In genomic region chr1:161021168-161021958, GRCh38 we compare ENCODE assay signal across 1 cellular context.
TF ChIP-seq lines count a peak whose summit lies in the region.

No MANE protein-coding gene starts in this region.

TF ChIP-seq in HepG2, 621 proteins besides CTCF, POLR2A, EP300 and RAD21 (continued from another document and continues in another):
- no peak for TF ChIP-seq GLMP (CRISPR knock-in tag; IDR thresholded peaks at IDR 0.05; ENCODE audit: borderline replicate concordance)
- TF ChIP-seq CHCHD3 (CRISPR knock-in tag; IDR thresholded peaks at IDR 0.05): no peak
- no peak for TF ChIP-seq ZNF607 (CRISPR knock-in tag; IDR thresholded peaks at IDR 0.05; ENCODE audit: borderline replicate concordance)
- TF ChIP-seq PCBP1 (IDR thresholded peaks at IDR 0.05; ENCODE audit: borderline replicate concordance, low read depth, low read length): no peak
- no peak for TF ChIP-seq ARNTL (CRISPR knock-in tag; IDR thresholded peaks at IDR 0.05)
- no peak for TF ChIP-seq ZBTB37 (CRISPR knock-in tag; IDR thresholded peaks at IDR 0.05)
- TF ChIP-seq HES4 (CRISPR knock-in tag; IDR thresholded peaks at IDR 0.05; ENCODE audit: borderline replicate concordance): peak; percentile 57; the same call in 1 of the 2 replicates
- TF ChIP-seq HOMEZ (CRISPR knock-in tag; IDR thresholded peaks at IDR 0.05; ENCODE audit: low read depth): peak; percentile 15; the same call in 1 of the 2 replicates
- TF ChIP-seq ZNF331 (CRISPR knock-in tag; IDR thresholded peaks at IDR 0.05): no peak
- TF ChIP-seq U2AF2 (IDR thresholded peaks at IDR 0.05; ENCODE audit: low read depth, low read length): no peak
- TF ChIP-seq ZSCAN25 (CRISPR knock-in tag; IDR thresholded peaks at IDR 0.05): no peak
- TF ChIP-seq ZNF343 (CRISPR knock-in tag; IDR thresholded peaks at IDR 0.05): 0 out of 2 replicates have a peak, but pooled peaks have one; percentile 50
- no peak for TF ChIP-seq NBN (conservative IDR thresholded peaks at IDR 0.05)
- no peak for TF ChIP-seq SNAPC5 (CRISPR knock-in tag; IDR thresholded peaks at IDR 0.05; ENCODE audit: borderline replicate concordance)
- TF ChIP-seq HDAC6 (IDR thresholded peaks at IDR 0.05; ENCODE audit: low read depth, low read length): no peak
- peak; percentile 36 for TF ChIP-seq TAF1 (CRISPR knock-in tag; IDR thresholded peaks at IDR 0.05)
- 0 out of 2 replicates have a peak, but pooled peaks have one; percentile 24 for TF ChIP-seq BRD4 (CRISPR knock-in tag; IDR thresholded peaks at IDR 0.05)
- peak; percentile 83 for TF ChIP-seq ELF1 (CRISPR knock-in tag; IDR thresholded peaks at IDR 0.05)
- TF ChIP-seq ZFYVE20 (CRISPR knock-in tag; IDR thresholded peaks at IDR 0.05; ENCODE audit: borderline replicate concordance, low read depth): no peak
- no peak for TF ChIP-seq ARNT (IDR thresholded peaks at IDR 0.05)
- TF ChIP-seq ATAD3A (CRISPR knock-in tag; IDR thresholded peaks at IDR 0.05): no peak
- no peak for TF ChIP-seq PATZ1 (CRISPR knock-in tag; IDR thresholded peaks at IDR 0.05)
- peak; percentile 90 for TF ChIP-seq ZNF687 (CRISPR knock-in tag; IDR thresholded peaks at IDR 0.05)
- no peak for TF ChIP-seq JUN (CRISPR knock-in tag; IDR thresholded peaks at IDR 0.05)
- no peak for TF ChIP-seq ZNF253 (CRISPR knock-in tag; IDR thresholded peaks at IDR 0.05; ENCODE audit: borderline replicate concordance)
- TF ChIP-seq ZNF660 (CRISPR knock-in tag; IDR thresholded peaks at IDR 0.05; ENCODE audit: borderline replicate concordance, low read depth): no peak
- TF ChIP-seq RELA (CRISPR knock-in tag; IDR thresholded peaks at IDR 0.05): no peak
- TF ChIP-seq PAX8 (CRISPR knock-in tag; IDR thresholded peaks at IDR 0.05; ENCODE audit: borderline replicate concordance): no peak; the same call in 1 of the 2 replicates
- no peak; the same call in 1 of the 2 replicates for TF ChIP-seq JUNB (CRISPR knock-in tag; IDR thresholded peaks at IDR 0.05; ENCODE audit: borderline replicate concordance)
- TF ChIP-seq ZBTB43 (CRISPR knock-in tag; conservative IDR thresholded peaks at IDR 0.05): peak; percentile 70
- TF ChIP-seq ATF2 (CRISPR knock-in tag; IDR thresholded peaks at IDR 0.05): no peak
- TF ChIP-seq ZNF44 (CRISPR knock-in tag; IDR thresholded peaks at IDR 0.05): no peak
- TF ChIP-seq ZNF275 (CRISPR knock-in tag; IDR thresholded peaks at IDR 0.05; ENCODE audit: borderline replicate concordance): no peak
- TF ChIP-seq GATA4 (IDR thresholded peaks at IDR 0.05; ENCODE audit: borderline replicate concordance, low read depth): no peak; the same call in 1 of the 2 replicates
- no peak for TF ChIP-seq ZNF513 (CRISPR knock-in tag; conservative IDR thresholded peaks at IDR 0.05)
- no peak for TF ChIP-seq GZF1 (CRISPR knock-in tag; IDR thresholded peaks at IDR 0.05)
- TF ChIP-seq GPBP1L1 (CRISPR knock-in tag; IDR thresholded peaks at IDR 0.05): no peak
- TF ChIP-seq MEIS2 (CRISPR knock-in tag; IDR thresholded peaks at IDR 0.05): peak; percentile 76; the same call in 1 of the 2 replicates
- TF ChIP-seq ZIK1 (CRISPR knock-in tag; IDR thresholded peaks at IDR 0.05; ENCODE audit: borderline replicate concordance, low read depth): no peak
- no peak; the same call in 1 of the 2 replicates for TF ChIP-seq ZNF367 (CRISPR knock-in tag; IDR thresholded peaks at IDR 0.05; ENCODE audit: borderline replicate concordance)
- no peak; the same call in 1 of the 2 replicates for TF ChIP-seq SP5 (CRISPR knock-in tag; IDR thresholded peaks at IDR 0.05; ENCODE audit: borderline replicate concordance, low read depth)
- TF ChIP-seq PREB (CRISPR knock-in tag; IDR thresholded peaks at IDR 0.05): no peak
- no peak for TF ChIP-seq CCAR2 (optimal IDR thresholded peaks at IDR 0.05; ENCODE audit: low read depth, low read length)
- 0 out of 2 replicates have a peak, but pooled peaks have one; percentile 37 for TF ChIP-seq MIER2 (CRISPR knock-in tag; IDR thresholded peaks at IDR 0.05)
- TF ChIP-seq ZNF740 (CRISPR knock-in tag; IDR thresholded peaks at IDR 0.05): no peak
